ENCODE assay signal across 23 cellular contexts in the genomic region with DNA sequence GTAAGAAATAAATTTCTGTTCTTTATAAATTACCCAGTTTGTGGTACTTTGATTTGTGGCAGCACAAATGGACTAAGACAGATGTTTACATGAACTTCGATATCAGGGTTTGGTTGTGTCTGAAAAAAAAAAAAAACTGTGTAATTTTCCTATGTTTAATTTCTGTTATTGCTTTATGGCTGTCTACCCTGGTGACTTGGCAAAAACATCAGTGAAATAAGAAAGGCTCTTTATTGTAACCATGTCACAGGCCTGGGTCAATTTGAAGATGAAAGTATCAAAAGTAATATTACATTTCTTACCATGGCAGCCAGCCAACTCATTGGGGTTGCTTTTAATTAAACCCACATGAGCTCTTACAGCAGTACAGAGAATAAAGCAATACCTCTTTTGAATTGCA. TPM values are rescaled to one million over a fixed set of nuclear protein-coding genes. Genes with fewer than 3 reads are reported as not detected.
"Had no signal": no experiment of that assay in that cellular context is flagged by ENCODE, and none has a peak within 500 bp of the region (broad histone marks: within the 10 kb centered on the region; RNA-seq: fewer than 3 reads in every experiment).

No MANE protein-coding gene starts in this region.

- H3K4me3 Mint-ChIP-seq: activated CD8-positive, alpha-beta T cell treated with anti-CD3 and anti-CD28 coated beads for 36 hours; activated naive CD8-positive, alpha-beta T cell treated with anti-CD3 and anti-CD28 coated beads, Interleukin-2, amount 10 ng/mL, durations not matched to agents 7 days and 5 days; activated T-cell treated with anti-CD3 and anti-CD28 coated beads, Interleukin-2, amount 50 U/mL, for 72 hours had no signal

- H3K9me3 ChIP-seq: ascending aorta, body of pancreas had no signal

- H3K4me1 Mint-ChIP-seq: activated naive CD8-positive, alpha-beta T cell treated with anti-CD3 and anti-CD28 coated beads, Interleukin-2, amount 10 ng/mL, durations not matched to agents 7 days and 5 days had no signal

- H3K36me3 ChIP-seq: ascending aorta had no signal

- H3K27ac Mint-ChIP-seq: activated CD8-positive, alpha-beta T cell treated with anti-CD3 and anti-CD28 coated beads for 36 hours; activated naive CD8-positive, alpha-beta T cell treated with anti-CD3 and anti-CD28 coated beads, Interleukin-2, amount 10 ng/mL, durations not matched to agents 7 days and 5 days; activated T-cell treated with anti-CD3 and anti-CD28 coated beads, Interleukin-2, amount 50 U/mL, for 72 hours; activated T-helper 2 cell treated with anti-CD3 and anti-CD28 coated beads, Interferon-gamma antibody, Interleukin-2, Interleukin-4, amounts not matched to agents 10 μg/mL and 5 μg/mL and 100 μg/mL, durations not matched to agents 14 hours and 24 hours and 36 hours had no signal

- FAIRE-seq: bronchial epithelial cell had no signal

- H3K9me3 Mint-ChIP-seq: activated CD8-positive, alpha-beta T cell treated with anti-CD3 and anti-CD28 coated beads for 36 hours; activated naive CD8-positive, alpha-beta T cell treated with anti-CD3 and anti-CD28 coated beads, Interleukin-2, amount 10 ng/mL, durations not matched to agents 7 days and 5 days; activated T-cell treated with anti-CD3 and anti-CD28 coated beads, Interleukin-2, amount 50 U/mL, for 72 hours; activated T-helper 2 cell treated with anti-CD3 and anti-CD28 coated beads, Interferon-gamma antibody, Interleukin-2, Interleukin-4, amounts not matched to agents 10 μg/mL and 5 μg/mL and 100 μg/mL, durations not matched to agents 14 hours and 24 hours and 36 hours had no signal

- H3K4me3 ChIP-seq: ascending aorta, body of pancreas, PC-9 had no signal

- H3K4me1 ChIP-seq: ascending aorta, body of pancreas had no signal

- H3K27me3 ChIP-seq: ascending aorta, body of pancreas had no signal

- H3K27ac ChIP-seq: ascending aorta, body of pancreas, PC-9 had no signal

- DNase-seq: activated CD4-positive, alpha-beta T cell treated with anti-CD3 and anti-CD28 coated beads for 4 hours; activated CD8-positive, alpha-beta memory T cell treated with anti-CD3 and anti-CD28 coated beads, Interleukin-2, amount 50 U/mL, for 4 hours; activated CD8-positive, alpha-beta T cell treated with anti-CD3 and anti-CD28 coated beads for 36 hours; activated gamma-delta T cell treated with Interleukin-2 at 50 U/mL for 16 hours; activated naive CD4-positive, alpha-beta T cell treated with anti-CD3 and anti-CD28 coated beads, Interleukin-2, amount 50 U/mL, for 16 hours; activated naive CD8-positive, alpha-beta T cell treated with anti-CD3 and anti-CD28 coated beads, Interleukin-2, amount 10 ng/mL, durations not matched to agents 7 days and 5 days; activated T-cell treated with anti-CD3 and anti-CD28 coated beads, Interleukin-2, amount 50 U/mL, for 72 hours; body of pancreas; central memory CD4-positive, alpha-beta T cell; Kasumi-1; KBM-7; NCI-H1105 treated with DMSO at 0.1 percent for 48 hours; NCI-H1436 treated with DMSO at 0.1 percent for 48 hours; NCI-H187; NCI-H2081; NCI-H510A treated with DMSO at 0.1 percent for 48 hours; NCI-H69; PC-9; SIG-M5; SW 1271 had no signal

- H3K36me3 Mint-ChIP-seq: activated naive CD8-positive, alpha-beta T cell treated with anti-CD3 and anti-CD28 coated beads, Interleukin-2, amount 10 ng/mL, durations not matched to agents 7 days and 5 days had no signal

RNA-seq across cellular contexts. Expression of a gene that starts 20.7 kb away (rescaled TPM):
- total RNA-seq: ascending aorta, bronchial epithelial cell, PC-9 had no signal
